In the genomic region with DNA sequence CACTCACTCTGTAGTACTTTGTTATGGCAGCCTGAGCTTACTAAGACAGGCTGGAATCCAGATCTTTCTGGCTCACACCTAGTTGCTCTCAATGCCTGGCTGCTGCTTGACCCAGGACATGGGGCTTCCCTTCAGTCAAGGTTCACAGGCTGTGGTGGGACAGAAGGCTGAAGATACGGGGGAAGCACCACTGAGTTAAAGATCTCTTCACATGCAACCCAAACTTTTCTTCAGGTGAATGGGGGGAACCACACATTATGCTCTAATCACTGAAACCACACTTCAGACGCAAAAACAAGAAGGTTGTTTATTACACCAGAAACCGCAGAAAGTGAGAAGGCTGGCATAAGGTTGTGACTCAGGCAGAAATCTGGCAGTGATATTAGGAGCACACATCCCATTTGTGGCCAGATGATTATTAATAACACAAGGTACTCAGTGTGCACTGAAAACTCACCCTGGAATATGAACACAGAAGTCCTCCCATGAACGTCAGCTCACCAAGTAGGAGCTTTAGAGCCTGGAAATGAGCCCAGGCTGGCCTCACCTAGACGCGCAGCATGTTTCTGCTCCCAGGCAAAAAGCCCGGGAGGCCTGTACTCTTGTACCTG, we compare ENCODE assay signal across 13 cellular contexts.
DNase-seq lines count a peak whose midpoint lies in the region; ATAC-seq lines count a peak whose summit lies in the region.
"Had no signal": no experiment of that assay in that cellular context is flagged by ENCODE, and none has a peak within 500 bp of the region (broad histone marks: within the 10 kb centered on the region; RNA-seq: fewer than 3 reads in every experiment).

No MANE protein-coding gene starts in this region.

- POLR2A ChIA-PET in naive thymus-derived CD4-positive, alpha-beta T cell (lab: Charles Lee) = no interaction called here

- H3K4me3 Mint-ChIP-seq in naive thymus-derived CD4-positive, alpha-beta T cell = no peak overlapping the region
- H3K4me3 Mint-ChIP-seq: activated naive CD8-positive, alpha-beta T cell had no signal

- WGBS in right cardiac atrium = 77% methylated on average over 7 of the region's 7 CpGs

- no peak overlapping the region for H3K27ac Mint-ChIP-seq in naive thymus-derived CD4-positive, alpha-beta T cell
- H3K27ac Mint-ChIP-seq: activated naive CD8-positive, alpha-beta T cell had no signal

- no peaks in the 10 kb centered on the region for H3K27me3 ChIP-seq in right cardiac atrium (ENCODE audit: control insufficient read depth, insufficient read depth)
- no peaks in the 10 kb centered on the region for H3K27me3 ChIP-seq in naive thymus-derived CD4-positive, alpha-beta T cell (ENCODE audit: control insufficient read depth in 2 of 2, insufficient read depth in 2 of 2, low read length in 2 of 2)

- DNase-seq in right cardiac atrium = peak in 1 of 3 donors; percentile 50
- no peak for DNase-seq in naive thymus-derived CD4-positive, alpha-beta T cell
- DNase-seq in AG08396 (ENCODE audit: low spot score) = no peak
- no peak for DNase-seq in dedifferentiated amniotic fluid mesenchymal stem cell (ENCODE audit: extremely low spot score)
- no peak for DNase-seq in NCI-H748 (lab: John Stamatoyannopoulos, UW; ENCODE audit: unreplicated experiment)
- DNase-seq: DND-41, NCI-H226 had no signal

- H3K4me1 ChIP-seq in right cardiac atrium (ENCODE audit: control insufficient read depth, insufficient read depth, low read length) = no peaks in the 10 kb centered on the region
- no peaks in the 10 kb centered on the region for H3K4me1 ChIP-seq in naive thymus-derived CD4-positive, alpha-beta T cell (ENCODE audit: control insufficient read depth in 2 of 2, insufficient read depth in 2 of 2, low read length in 2 of 2)

- peaks cover 0 to 11% (median 0%) of the 10 kb centered on the region in 5 donors for H3K27me3 Mint-ChIP-seq in naive thymus-derived CD4-positive, alpha-beta T cell

- no peaks in the 10 kb centered on the region for H3K36me3 ChIP-seq in naive thymus-derived CD4-positive, alpha-beta T cell (ENCODE audit: control insufficient read depth in 2 of 3, insufficient read depth in 3 of 3, low read length in 3 of 3)

- no peaks in the 10 kb centered on the region for H3K36me3 Mint-ChIP-seq in naive thymus-derived CD4-positive, alpha-beta T cell
- H3K36me3 Mint-ChIP-seq: activated naive CD8-positive, alpha-beta T cell had no signal

- no peaks in the 10 kb centered on the region for H3K9me3 ChIP-seq in right cardiac atrium (ENCODE audit: control insufficient read depth, low read length)
- no peaks in the 10 kb centered on the region for H3K9me3 ChIP-seq in naive thymus-derived CD4-positive, alpha-beta T cell (ENCODE audit: control insufficient read depth in 2 of 3, low read length in 3 of 3)

- H3K9me3 Mint-ChIP-seq in naive thymus-derived CD4-positive, alpha-beta T cell = no peaks in the 10 kb centered on the region

- CTCF ChIA-PET in naive thymus-derived CD4-positive, alpha-beta T cell (lab: Charles Lee) = no interaction called here

- ATAC-seq in GM18861 (IDR thresholded peaks at IDR 0.05; ENCODE audit: unreplicated experiment) (peak; percentile 86), GM21737 (IDR thresholded peaks at IDR 0.05; ENCODE audit: unreplicated experiment) (peak; percentile 78), HG03354 (IDR thresholded peaks at IDR 0.05; ENCODE audit: poor library complexity, severe bottlenecking, unreplicated experiment) (peak; percentile 89), right cardiac atrium (peak in 1 of 2 donors; percentile 65)
- no peak for ATAC-seq in naive thymus-derived CD4-positive, alpha-beta T cell
- ATAC-seq: left lobe of liver, sciatic nerve had no signal

- H3K27ac ChIP-seq in right cardiac atrium (ENCODE audit: low read length) = peak overlapping the region; percentile 30
- H3K27ac ChIP-seq in naive thymus-derived CD4-positive, alpha-beta T cell (ENCODE audit: low read depth, low read length) = no peak overlapping the region

- no peak overlapping the region for H3K4me3 ChIP-seq in right cardiac atrium (ENCODE audit: low read length)
- H3K4me3 ChIP-seq in naive thymus-derived CD4-positive, alpha-beta T cell (ENCODE audit: low read length) = no peak overlapping the region

- intact Hi-C loops in right cardiac atrium (cut with DNase I) = no loop called here
- intact Hi-C loops in naive thymus-derived CD4-positive, alpha-beta T cell (cut with micrococcal nuclease) = no loop called here

- H3K4me1 Mint-ChIP-seq in naive thymus-derived CD4-positive, alpha-beta T cell = no peaks in the 10 kb centered on the region
